10 cellular contexts compared by ENCODE assay signal in the genomic region with DNA sequence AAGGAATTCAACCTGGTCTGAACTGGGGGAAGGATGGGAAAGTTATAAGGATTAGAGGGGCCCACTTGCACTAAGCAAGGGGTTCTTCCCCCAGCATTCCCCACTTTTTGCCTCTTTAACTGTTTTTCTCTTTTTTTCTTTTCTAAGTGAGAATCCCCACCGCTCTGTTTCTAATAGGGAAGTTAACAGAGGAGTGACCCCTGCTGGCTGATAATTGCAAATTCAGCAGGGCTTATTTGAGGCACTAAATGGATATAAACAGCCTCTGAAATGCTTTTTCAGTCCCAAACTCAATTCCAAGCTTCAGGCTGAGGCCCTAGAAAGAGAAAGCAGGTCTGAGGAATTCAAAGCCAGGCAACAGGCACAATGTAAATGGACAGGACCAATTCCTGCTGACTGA. TPM values are rescaled to one million over a fixed set of nuclear protein-coding genes. Genes with fewer than 3 reads are reported as not detected.
DNase-seq lines count a peak whose midpoint lies in the region; ATAC-seq and TF ChIP-seq lines count a peak whose summit lies in the region.
"Had no signal": no experiment of that assay in that cellular context is flagged by ENCODE, and none has a peak within 500 bp of the region (broad histone marks: within the 10 kb centered on the region; RNA-seq: fewer than 3 reads in every experiment).

No MANE protein-coding gene starts in this region.

- no peaks in the 10 kb centered on the region for H3K4me1 ChIP-seq in breast epithelium

- ATAC-seq in stimulated activated naive B cell treated with anti-CD40 and anti-IgM and Interleukin-4, amounts not matched to agents 10 μg/mL and 1 μg/mL and 100 μg/mL, for 72 hours (replicated peaks) = no peak

- no peak overlapping the region for H3K4me3 Mint-ChIP-seq in MCF 10A (ENCODE audit: unreplicated experiment)
- peak overlapping the region; percentile 77 to 83 for H3K4me3 Mint-ChIP-seq in stimulated activated naive B cell treated with anti-CD40 and anti-IgM and Interleukin-4, amounts not matched to agents 10 μg/mL and 1 μg/mL and 100 μg/mL, for 72 hours

- no peak for TF ChIP-seq POLR2A in breast epithelium (IDR thresholded peaks at IDR 0.05)

- H3K4me3 ChIP-seq in breast epithelium (no peak overlapping the region), dorsolateral prefrontal cortex (no peak overlapping the region)

- DNase-seq in MCF 10A (ENCODE audit: unreplicated experiment) (peak; percentile 49), breast epithelium (ENCODE audit: low spot score in 2 of 2) (no peak), NCI-H748 treated with DMSO at 0.1 percent for 48 hours (lab: John Stamatoyannopoulos, UW) (peak; percentile 22), dorsolateral prefrontal cortex (no peak), NCI-H146 treated with DMSO at 0.1 percent for 48 hours (lab: John Stamatoyannopoulos, UW; ENCODE audit: unreplicated experiment) (no peak), kidney glomerular epithelial cell (lab: John Stamatoyannopoulos, UW) (no peak), NCI-H226 (no peak)
- DNase-seq in stimulated activated naive B cell treated with anti-CD40 and anti-IgM and Interleukin-4, amounts not matched to agents 10 μg/mL and 1 μg/mL and 100 μg/mL, for 72 hours = no peak
- DNase-seq: GF-D8 had no signal

- CTCF ChIA-PET in MCF 10A (lab: Yijun Ruan, JAX) = interaction anchor here (0.7 to 1.0 kb wide), 3 partner anchors 9 to 221 kb away, joined by 3 to 4 read pairs (median 3); no protein-coding TSS in a partner anchor

- no peak overlapping the region for H3K27ac Mint-ChIP-seq in MCF 10A (ENCODE audit: low read depth, unreplicated experiment)
- peak overlapping the region; percentile 90 for H3K27ac Mint-ChIP-seq in stimulated activated naive B cell treated with anti-CD40 and anti-IgM and Interleukin-4, amounts not matched to agents 10 μg/mL and 1 μg/mL and 100 μg/mL, for 72 hours

- POLR2A ChIA-PET in MCF 10A (lab: Yijun Ruan, JAX) = no interaction called here

- TF ChIP-seq CTCF in MCF 10A (IDR thresholded peaks at IDR 0.05; ENCODE audit: unreplicated experiment) (peak; percentile 47), breast epithelium (IDR thresholded peaks at IDR 0.05) (peak in 1 of 3 donors; percentile 26), dorsolateral prefrontal cortex (IDR thresholded peaks at IDR 0.05 in 54 of 56, conservative IDR thresholded peaks at IDR 0.05 in 2 of 56; ENCODE audit: low read depth in 1 of 56, partially characterized antibody in 56 of 56) (peak in 40 of 56 donors; percentile 9 to 46 (median 26))

- H3K36me3 ChIP-seq in breast epithelium = no peaks in the 10 kb centered on the region

- H3K27me3 Mint-ChIP-seq in MCF 10A (ENCODE audit: insufficient read depth, unreplicated experiment) = peaks cover 47% of the 10 kb centered on the region
- no peaks in the 10 kb centered on the region for H3K27me3 Mint-ChIP-seq in stimulated activated naive B cell treated with anti-CD40 and anti-IgM and Interleukin-4, amounts not matched to agents 10 μg/mL and 1 μg/mL and 100 μg/mL, for 72 hours

- BruUV-seq in MCF 10A (replicated peaks; lab: Mats Ljungman, UMichigan) = no TSS peak

- H3K36me3 Mint-ChIP-seq in MCF 10A (ENCODE audit: insufficient read depth, unreplicated experiment) = no peaks in the 10 kb centered on the region
- H3K36me3 Mint-ChIP-seq in stimulated activated naive B cell treated with anti-CD40 and anti-IgM and Interleukin-4, amounts not matched to agents 10 μg/mL and 1 μg/mL and 100 μg/mL, for 72 hours = peaks cover 30 to 46% of the 10 kb centered on the region in 2 donors

- no peaks in the 10 kb centered on the region for H3K9me3 Mint-ChIP-seq in MCF 10A (ENCODE audit: unreplicated experiment)
- H3K9me3 Mint-ChIP-seq in stimulated activated naive B cell treated with anti-CD40 and anti-IgM and Interleukin-4, amounts not matched to agents 10 μg/mL and 1 μg/mL and 100 μg/mL, for 72 hours = no peaks in the 10 kb centered on the region

- no peaks in the 10 kb centered on the region for H3K4me1 Mint-ChIP-seq in MCF 10A (ENCODE audit: insufficient read depth, unreplicated experiment)
- H3K4me1 Mint-ChIP-seq in stimulated activated naive B cell treated with anti-CD40 and anti-IgM and Interleukin-4, amounts not matched to agents 10 μg/mL and 1 μg/mL and 100 μg/mL, for 72 hours = peaks cover 47 to 79% of the 10 kb centered on the region in 2 donors

- H3K27ac ChIP-seq in breast epithelium (no peak overlapping the region), dorsolateral prefrontal cortex (no peak overlapping the region)
- H3K27ac ChIP-seq: epithelial cell of prostate had no signal

- H3K27me3 ChIP-seq in breast epithelium (peaks cover 0 to 6% of the 10 kb centered on the region in 2 donors), dorsolateral prefrontal cortex (peaks cover 0 to 62% (median 11%) of the 10 kb centered on the region in 45 donors)

- peaks cover 0 to 7% of the 10 kb centered on the region in 2 donors for H3K9me3 ChIP-seq in breast epithelium

- intact Hi-C loops in MCF 10A (cut with micrococcal nuclease) = loop anchor here (1.0 kb wide), 1 partner anchor 88 kb away; no protein-coding TSS in a partner anchor
- intact Hi-C loops in breast epithelium (cut with DNase I; ENCODE audit: low total_unique reads) = no loop called here
- intact Hi-C loops in dorsolateral prefrontal cortex (cut with DNase I) = no loop called here

RNA-seq across cellular contexts. Expression of gene CEACAM21, which starts 38.2 kb away (rescaled TPM):
- total RNA-seq in MCF 10A (2022) (not detected in 2 replicates), breast epithelium (under 1 TPM; 0.44 to 0.66 (median 0.64) TPM), dorsolateral prefrontal cortex (1 to 10 TPM in 67 of 120 experiments, under 1 TPM in 34, not detected in 19; 0.37 to 6.3 (median 1.5) TPM)

Comparison
In these comparisons a context has a peak if more than half of its experiments do, and no peak if none do; other contexts are left out.
1. DNase-seq: peak in MCF 10A (single experiment) and NCI-H748 treated with DMSO at 0.1 percent for 48 hours (single experiment); none in breast epithelium (0 of 2), dorsolateral prefrontal cortex (0 of 10), stimulated activated naive B cell treated with anti-CD40 and anti-IgM and Interleukin-4, amounts not matched to agents 10 μg/mL and 1 μg/mL and 100 μg/mL, for 72 hours (single experiment), NCI-H146 treated with DMSO at 0.1 percent for 48 hours (single experiment), kidney glomerular epithelial cell (single experiment) and NCI-H226 (single experiment).